13 cellular contexts compared by ENCODE assay signal in the genomic region with DNA sequence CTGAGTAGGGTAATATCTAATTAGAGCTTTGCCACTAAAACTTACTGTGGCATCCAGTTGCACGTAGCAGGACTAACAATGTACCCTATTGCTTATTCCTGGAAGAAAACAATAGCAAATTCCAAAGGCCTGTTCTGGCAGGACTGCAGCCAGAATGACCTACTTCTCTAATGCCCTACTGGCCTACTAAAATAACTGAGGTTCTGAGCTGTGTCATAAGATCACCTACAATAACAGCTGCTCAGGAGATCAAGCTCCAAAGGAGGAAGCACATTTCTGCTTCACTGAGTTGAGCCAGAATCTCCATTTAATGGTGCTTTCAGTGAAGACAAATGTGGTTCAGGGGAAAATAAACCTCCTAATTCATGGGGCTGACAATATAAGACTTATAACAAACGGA. TPM values are rescaled to one million over a fixed set of nuclear protein-coding genes. Genes with fewer than 3 reads are reported as not detected.
A peak's percentile ranks its signal among the peaks of the same experiment; 100 is the strongest.
DNase-seq lines count a peak whose midpoint lies in the region; ATAC-seq, FAIRE-seq and TF ChIP-seq lines count a peak whose summit lies in the region.
"Had no signal": no experiment of that assay in that cellular context is flagged by ENCODE, and none has a peak within 500 bp of the region (broad histone marks: within the 10 kb centered on the region; RNA-seq: fewer than 3 reads in every experiment).

No MANE protein-coding gene starts in this region.

- H3K36me3 ChIP-seq in astrocyte (ENCODE audit: insufficient read depth, low read length) (no peaks in the 10 kb centered on the region), aorta (ENCODE audit: control insufficient read depth in 1 of 2, insufficient read depth in 2 of 2, low read length in 1 of 2) (no peaks in the 10 kb centered on the region)

- 44 to 49% methylated on average over 2 of the region's 2 CpGs for WGBS in aorta, 2 donors

- H3K36me3 Mint-ChIP-seq in astrocyte (ENCODE audit: low read depth, unreplicated experiment): no peaks in the 10 kb centered on the region

- H3K4me3 ChIP-seq in astrocyte (ENCODE audit: insufficient read depth, low read depth, low read length) (no peak overlapping the region), aorta (ENCODE audit: low read length in 2 of 2) (no peak overlapping the region)

- H3K27me3 ChIP-seq in astrocyte (ENCODE audit: insufficient read depth, low read length) (no peaks in the 10 kb centered on the region), aorta (ENCODE audit: control insufficient read depth in 1 of 2, insufficient read depth in 2 of 2, low read length in 1 of 2) (no peaks in the 10 kb centered on the region)

- H3K9me3 Mint-ChIP-seq in astrocyte (ENCODE audit: unreplicated experiment): no peaks in the 10 kb centered on the region
- H3K9me3 Mint-ChIP-seq: activated naive CD4-positive, alpha-beta T cell treated with anti-CD3 and anti-CD28 coated beads for 36 hours; endodermal cell had no signal

- intact Hi-C loops in aorta (cut with DNase I): no loop called here

- peak overlapping the region; percentile 21 for H3K4me2 ChIP-seq in astrocyte (ENCODE audit: low read length)

- TF ChIP-seq CTCF in astrocyte (IDR thresholded peaks at IDR 0.05; ENCODE audit: insufficient read depth, low read depth, low read length): no peak

- DNase-seq in NOMO-1 treated with DMSO at 0.1 percent for 48 hours (lab: John Stamatoyannopoulos, UW; ENCODE audit: unreplicated experiment) (peak; percentile 50), NOMO-1 treated with dmso at 0.1 percent for 144 hours (lab: John Stamatoyannopoulos, UW; ENCODE audit: unreplicated experiment) (no peak), astrocyte (ENCODE audit: low read depth) (peak; percentile 81), iris pigment epithelial cell (ENCODE audit: low read depth) (peak; percentile 88), urothelium cell line (ENCODE audit: low spot score) (peak; percentile 39), superior temporal gyrus (ENCODE audit: extremely low spot score) (no peak), aorta (no peak)
- DNase-seq: activated naive CD4-positive, alpha-beta T cell treated with anti-CD3 and anti-CD28 coated beads for 36 hours; endodermal cell; NCI-H1105 treated with DMSO at 0.1 percent for 48 hours had no signal

- H2AFZ ChIP-seq in astrocyte (ENCODE audit: low read depth, low read length): no peak overlapping the region
- H2AFZ ChIP-seq: parathyroid adenoma had no signal

- H3K9me3 ChIP-seq in astrocyte (ENCODE audit: insufficient read depth, low read depth, low read length): no peaks in the 10 kb centered on the region
- no peaks in the 10 kb centered on the region for H3K9me3 ChIP-seq in aorta (ENCODE audit: control insufficient read depth, low read length)

- FAIRE-seq in astrocyte (lab: Jason Lieb, UNC) (no peak), urothelium cell line (lab: Jason Lieb, UNC) (no peak)

- H3K27me3 Mint-ChIP-seq in astrocyte (ENCODE audit: low read depth, unreplicated experiment): no peaks in the 10 kb centered on the region

- H3K4me3 Mint-ChIP-seq in astrocyte (ENCODE audit: unreplicated experiment): no peak overlapping the region
- H3K4me3 Mint-ChIP-seq: activated naive CD4-positive, alpha-beta T cell treated with anti-CD3 and anti-CD28 coated beads for 36 hours; endodermal cell had no signal

- H3K4me1 ChIP-seq in astrocyte (ENCODE audit: insufficient read depth, low read length): peaks cover 18% of the 10 kb centered on the region
- H3K4me1 ChIP-seq in aorta (ENCODE audit: control insufficient read depth in 1 of 2, insufficient read depth in 2 of 2, low read length in 2 of 2): no peaks in the 10 kb centered on the region
- H3K4me1 ChIP-seq: parathyroid adenoma had no signal

- no peaks in the 10 kb centered on the region for H3K79me2 ChIP-seq in astrocyte (ENCODE audit: insufficient read depth, low read length)
- H3K79me2 ChIP-seq: parathyroid adenoma had no signal

- H3K4me1 Mint-ChIP-seq in astrocyte (ENCODE audit: low read depth, unreplicated experiment): peaks cover 15% of the 10 kb centered on the region
- H3K4me1 Mint-ChIP-seq: endodermal cell had no signal

- no peak overlapping the region for H3K27ac Mint-ChIP-seq in astrocyte (ENCODE audit: unreplicated experiment)
- H3K27ac Mint-ChIP-seq: activated naive CD4-positive, alpha-beta T cell treated with anti-CD3 and anti-CD28 coated beads for 36 hours; endodermal cell had no signal

- ATAC-seq in GM21619 (IDR thresholded peaks at IDR 0.05; ENCODE audit: unreplicated experiment): no peak
- ATAC-seq in aorta (ENCODE audit: low FRiP score): no peak

- no peak overlapping the region for H3K9ac ChIP-seq in astrocyte (ENCODE audit: low read length)
- H3K9ac ChIP-seq: parathyroid adenoma had no signal

- H3K27ac ChIP-seq in astrocyte (ENCODE audit: low read depth, low read length): no peak overlapping the region
- H3K27ac ChIP-seq in aorta (ENCODE audit: low read depth in 1 of 2, low read length in 2 of 2): no peak overlapping the region
- H3K27ac ChIP-seq: 22Rv1, parathyroid adenoma had no signal

- H4K20me1 ChIP-seq in astrocyte (ENCODE audit: insufficient read depth, low read length): no peaks in the 10 kb centered on the region

RNA-seq across cellular contexts. Expression of gene CXCL8, which starts 42.2 kb away (rescaled TPM):
- total RNA-seq in astrocyte (1.2 and 1.5 TPM in 2 replicates), aorta (10 to 100 TPM in 1 of 2 donors, 1 to 10 TPM in 1; 7.8 to 12.1 TPM)
- 10 to 100 TPM in 1 of 2 donors, 1 to 10 TPM in 1; 1.3 to 17.9 TPM for polyA plus RNA-seq in aorta
- total RNA-seq: activated naive CD4-positive, alpha-beta T cell treated with anti-CD3 and anti-CD28 coated beads for 36 hours; endodermal cell had no signal

Comparison
In these comparisons a context has a peak if more than half of its experiments do, and no peak if none do; other contexts are left out.
1. DNase-seq: peak in NOMO-1 treated with DMSO at 0.1 percent for 48 hours (single experiment), astrocyte (single experiment), iris pigment epithelial cell (single experiment) and urothelium cell line (single experiment); none in NOMO-1 treated with dmso at 0.1 percent for 144 hours (single experiment), superior temporal gyrus (single experiment) and aorta (0 of 2).